In genomic region chr15:93035953-93036810, GRCh38 we compare ENCODE assay signal across 8 cellular contexts. TPM values are rescaled to one million over a fixed set of nuclear protein-coding genes. Genes with fewer than 3 reads are reported as not detected.
A peak's percentile ranks its signal among the peaks of the same experiment; 100 is the strongest.
DNase-seq lines count a peak whose midpoint lies in the region; ATAC-seq and TF ChIP-seq lines count a peak whose summit lies in the region.

No MANE protein-coding gene starts in this region.

- intact Hi-C loops in spleen (cut with DNase I; ENCODE audit: low total_unique reads), result loop anchor here (10.0 kb wide), 1 partner anchor 1089 kb away; no protein-coding TSS in a partner anchor

- no peak for TF ChIP-seq POLR2A in spleen (IDR thresholded peaks at IDR 0.05)

- H3K4me1 Mint-ChIP-seq in activated T-cell treated with anti-CD3 and anti-CD28 coated beads, Interleukin-2, amount 50 U/mL, for 4 hours (ENCODE audit: low read depth), result peaks cover 6% of the 10 kb centered on the region

- H3K27ac ChIP-seq in foreskin keratinocyte (no peak overlapping the region), spleen (peak overlapping the region in 2 of 8 donors; percentile 45 to 75)

- peak; percentile 74 to 87 for ATAC-seq in activated CD4-positive, CD25-positive, alpha-beta regulatory T cell treated with anti-CD3 and anti-CD28 coated beads, Interleukin-2, amount 50 U/mL, for 24 hours
- ATAC-seq in HG02852 (IDR thresholded peaks at IDR 0.05; ENCODE audit: unreplicated experiment) (peak; percentile 84), foreskin keratinocyte (peak; percentile 60)
- ATAC-seq in activated T-cell treated with anti-CD3 and anti-CD28 coated beads, Interleukin-2, amount 50 U/mL, for 4 hours, result peak; percentile 89 to 90

- WGBS in spleen, 5 donors, result 29 to 49% (median 46%) methylated on average over 26 to 32 of the region's 32 CpGs

- peaks cover 6% of the 10 kb centered on the region for H3K27me3 Mint-ChIP-seq in activated T-cell treated with anti-CD3 and anti-CD28 coated beads, Interleukin-2, amount 50 U/mL, for 4 hours (ENCODE audit: low read depth)

- H3K4me3 ChIP-seq in spleen, result peak overlapping the region in 1 of 8 donors; percentile 30

- H3K27me3 ChIP-seq in foreskin keratinocyte (peaks cover 9% of the 10 kb centered on the region), spleen (replicated peaks in 1 of 7) (peaks cover 0 to 11% (median 0%) of the 10 kb centered on the region in 7 donors)

- peak; percentile 67 for TF ChIP-seq CTCF in foreskin keratinocyte (conservative IDR thresholded peaks at IDR 0.05)
- TF ChIP-seq CTCF in spleen (IDR thresholded peaks at IDR 0.05 in 8 of 11, conservative IDR thresholded peaks at IDR 0.05 in 3 of 11), result peak in 10 of 11 experiments; percentile 29 to 66 (median 54)

- no peaks in the 10 kb centered on the region for H3K9me3 ChIP-seq in spleen

- no peak overlapping the region for H3K4me3 Mint-ChIP-seq in activated T-cell treated with anti-CD3 and anti-CD28 coated beads, Interleukin-2, amount 50 U/mL, for 4 hours

- no peaks in the 10 kb centered on the region for H3K36me3 Mint-ChIP-seq in activated T-cell treated with anti-CD3 and anti-CD28 coated beads, Interleukin-2, amount 50 U/mL, for 4 hours (ENCODE audit: insufficient read depth)

- DNase-seq in activated CD4-positive, CD25-positive, alpha-beta regulatory T cell treated with anti-CD3 and anti-CD28 coated beads, Interleukin-2, amount 50 U/mL, for 72 hours, result no peak
- peak; percentile 20 for DNase-seq in NCI-H526 treated with DMSO at 0.1 percent for 48 hours (lab: John Stamatoyannopoulos, UW)
- peak; percentile 34 for DNase-seq in activated T-cell treated with anti-CD3 and anti-CD28 coated beads, Interleukin-2, amount 50 U/mL, for 4 hours
- no peak for DNase-seq in foreskin keratinocyte
- DNase-seq in spleen, result peak; percentile 84
- no peak for DNase-seq in NK-92 treated with Interleukin-12 subunit alpha and Interleukin-12 subunit beta, amount 100 ng/mL, for 24 hours (lab: John Stamatoyannopoulos, UW)

- no peaks in the 10 kb centered on the region for H3K36me3 ChIP-seq in spleen

- H3K9me3 Mint-ChIP-seq in activated T-cell treated with anti-CD3 and anti-CD28 coated beads, Interleukin-2, amount 50 U/mL, for 4 hours, result no peaks in the 10 kb centered on the region

- H3K4me1 ChIP-seq in foreskin keratinocyte (no peaks in the 10 kb centered on the region), spleen (peaks cover 0 to 39% (median 10%) of the 10 kb centered on the region in 6 donors)

RNA-seq across cellular contexts. Expression of gene RGMA, which starts 52.8 kb away (rescaled TPM):
- under 1 TPM in 2 of 3 donors, not detected in 1; 0.18 to 0.22 TPM for total RNA-seq in activated T-cell treated with anti-CD3 and anti-CD28 coated beads, Interleukin-2, amount 50 U/mL, for 4 hours
- total RNA-seq in foreskin keratinocyte (1.4 and 1.8 TPM in 2 replicates), spleen (1 to 10 TPM in 5 of 7 donors, under 1 TPM in 2; 0.37 to 3.1 (median 1.1) TPM)
- polyA plus RNA-seq in foreskin keratinocyte (1.2 TPM in 2 replicates), spleen (1 to 10 TPM in 2 of 3 donors, under 1 TPM in 1; 0.59 to 2.6 (median 2.0) TPM)

Comparison
In these comparisons a context has a peak if more than half of its experiments do, and no peak if none do; other contexts are left out.
1. DNase-seq: peak in NCI-H526 treated with DMSO at 0.1 percent for 48 hours (single experiment), activated T-cell treated with anti-CD3 and anti-CD28 coated beads, Interleukin-2, amount 50 U/mL, for 4 hours (single experiment) and spleen (single experiment); none in activated CD4-positive, CD25-positive, alpha-beta regulatory T cell treated with anti-CD3 and anti-CD28 coated beads, Interleukin-2, amount 50 U/mL, for 72 hours (single experiment), foreskin keratinocyte (0 of 2) and NK-92 treated with Interleukin-12 subunit alpha and Interleukin-12 subunit beta, amount 100 ng/mL, for 24 hours (single experiment).
2. Peak in every context shown above with its lines, with median percentiles within 50 percentile points of each other: ATAC-seq.